ENCODE assay signal across 13 cellular contexts in genomic region chr9:4137755-4138154, GRCh38.
DNase-seq lines count a peak whose midpoint lies in the region; ATAC-seq and TF ChIP-seq lines count a peak whose summit lies in the region.
"Had no signal": no experiment of that assay in that cellular context is flagged by ENCODE, and none has a peak within 500 bp of the region (broad histone marks: within the 10 kb centered on the region; RNA-seq: fewer than 3 reads in every experiment).

No MANE protein-coding gene starts in this region.

- no peaks in the 10 kb centered on the region for H3K27me3 ChIP-seq in esophagus muscularis mucosa
- H3K27me3 ChIP-seq in osteoblast (ENCODE audit: insufficient read depth, low read length), result no peaks in the 10 kb centered on the region

- intact Hi-C loops in esophagus muscularis mucosa (cut with DNase I), result no loop called here

- TF ChIP-seq CTCF in esophagus muscularis mucosa (IDR thresholded peaks at IDR 0.05) (no peak), osteoblast (IDR thresholded peaks at IDR 0.05; ENCODE audit: extremely low read depth, low read depth, low read length) (no peak)

- peak; percentile 87 for DNase-seq in EH (ENCODE audit: low read depth)
- peak; percentile 2 for DNase-seq in NCI-H774 (lab: John Stamatoyannopoulos, UW)
- DNase-seq in esophagus muscularis mucosa (ENCODE audit: extremely low spot score), result no peak
- DNase-seq in osteoblast (ENCODE audit: insufficient read length, low spot score, missing footprints), result no peak
- DNase-seq in effector CD4-positive, alpha-beta T cell, result no peak
- DNase-seq in NCI-H1436 treated with DMSO at 0.1 percent for 48 hours (lab: John Stamatoyannopoulos, UW), result no peak
- no peak for DNase-seq in GDM1 (lab: John Stamatoyannopoulos, UW)
- DNase-seq: activated effector memory CD4-positive, alpha-beta T cell treated with Interleukin-2 at 50 U/mL for 16 hours; DMS79 treated with DMSO at 0.1 percent for 48 hours; effector memory CD4-positive, alpha-beta T cell; GOT3; RPMI8226 had no signal

- H3K27ac ChIP-seq in esophagus muscularis mucosa (replicated peaks in 1 of 4) (peak overlapping the region in 3 of 4 donors; percentile 57 to 65 (median 62)), osteoblast (ENCODE audit: low read depth, low read length) (peak overlapping the region; percentile 84)

- no peak for TF ChIP-seq EP300 in esophagus muscularis mucosa (IDR thresholded peaks at IDR 0.05)

- TF ChIP-seq POLR2A in esophagus muscularis mucosa (IDR thresholded peaks at IDR 0.05; ENCODE audit: low read depth), result no peak

- peak overlapping the region; percentile 64 for H3K4me2 ChIP-seq in osteoblast (ENCODE audit: insufficient read depth, low read length)

- H2AFZ ChIP-seq in osteoblast (ENCODE audit: low read length), result no peak overlapping the region

- H3K4me1 ChIP-seq in esophagus muscularis mucosa (peaks cover 0 to 33% (median 24%) of the 10 kb centered on the region in 4 donors), osteoblast (ENCODE audit: insufficient read depth, low read length) (peaks cover 36% of the 10 kb centered on the region)

- peaks cover 7% of the 10 kb centered on the region for H3K79me2 ChIP-seq in osteoblast (ENCODE audit: insufficient read depth, low read length)

- no peaks in the 10 kb centered on the region for H3K9me3 ChIP-seq in esophagus muscularis mucosa
- no peaks in the 10 kb centered on the region for H3K9me3 ChIP-seq in osteoblast (ENCODE audit: low read depth, low read length)

- H3K36me3 ChIP-seq in esophagus muscularis mucosa (no peaks in the 10 kb centered on the region), osteoblast (ENCODE audit: insufficient read depth, low read length) (no peaks in the 10 kb centered on the region)

- H4K20me1 ChIP-seq in osteoblast (ENCODE audit: insufficient read depth, low read length), result no peaks in the 10 kb centered on the region

- no peak for ATAC-seq in GM21367 (IDR thresholded peaks at IDR 0.05; ENCODE audit: unreplicated experiment)

- H3K4me3 ChIP-seq in esophagus muscularis mucosa (no peak overlapping the region), osteoblast (ENCODE audit: insufficient read depth, low read length) (peak overlapping the region; percentile 7)

- 29% methylated on average over 1 of the region's 1 CpG for WGBS in esophagus muscularis mucosa

Comparison
In these comparisons a context has a peak if more than half of its experiments do, and no peak if none do; other contexts are left out.
1. DNase-seq: peak in EH (single experiment) and NCI-H774 (single experiment); none in esophagus muscularis mucosa (single experiment), osteoblast (single experiment), effector CD4-positive, alpha-beta T cell (single experiment), NCI-H1436 treated with DMSO at 0.1 percent for 48 hours (single experiment) and GDM1 (single experiment).